In genomic region chr3:77530870-77531269, GRCh38 we compare ENCODE assay signal across 21 cellular contexts.
DNase-seq lines count a peak whose midpoint lies in the region; ATAC-seq and TF ChIP-seq lines count a peak whose summit lies in the region.
"Had no signal": no experiment of that assay in that cellular context is flagged by ENCODE, and none has a peak within 500 bp of the region (broad histone marks: within the 10 kb centered on the region; RNA-seq: fewer than 3 reads in every experiment).

No MANE protein-coding gene starts in this region.

- TF ChIP-seq CTCF in HFF-Myc (IDR thresholded peaks at IDR 0.05; ENCODE audit: low read depth, low read length, missing control alignments) (no peak), chondrocyte (IDR thresholded peaks at IDR 0.05) (no peak)

- H3K4me1 Mint-ChIP-seq in chondrocyte (ENCODE audit: low read depth): peaks cover 19% of the 10 kb centered on the region
- H3K4me1 Mint-ChIP-seq: activated B cell treated with CpG ODN at 0.5 μM for 24 hours, memory B cell had no signal

- no peaks in the 10 kb centered on the region for H3K27me3 Mint-ChIP-seq in chondrocyte (ENCODE audit: low read depth)
- H3K27me3 Mint-ChIP-seq: activated B cell treated with CpG ODN at 0.5 μM for 24 hours, memory B cell had no signal

- H3K9me3 Mint-ChIP-seq in chondrocyte (ENCODE audit: low read depth): peaks cover 10% of the 10 kb centered on the region

- H3K4me3 ChIP-seq in HFF-Myc (replicated peaks; ENCODE audit: low read depth, low read length): no peak overlapping the region
- H3K4me3 ChIP-seq: BLaER1 treated with 17β-estradiol and CSF1 and Interleukin-3, amounts not matched to agents 10 nM and 100 nM; body of pancreas; transverse colon had no signal

- no peak for ATAC-seq in HG03439 (IDR thresholded peaks at IDR 0.05; ENCODE audit: unreplicated experiment)
- ATAC-seq: body of pancreas, right cardiac atrium had no signal

- H3K36me3 Mint-ChIP-seq in chondrocyte (ENCODE audit: low read depth): no peaks in the 10 kb centered on the region
- H3K36me3 Mint-ChIP-seq: memory B cell had no signal

- no peak overlapping the region for H3K4me3 Mint-ChIP-seq in chondrocyte (ENCODE audit: unreplicated experiment)
- H3K4me3 Mint-ChIP-seq: activated B cell treated with CpG ODN at 0.5 μM for 24 hours, memory B cell had no signal

- peak; percentile 37 for DNase-seq in AG20443 (ENCODE audit: low spot score)
- DNase-seq in HFF-Myc (ENCODE audit: extremely low read depth, low read depth): peak; percentile 69
- DNase-seq in chondrocyte (ENCODE audit: low spot score): no peak
- DNase-seq in occipital lobe (lab: John Stamatoyannopoulos, UW): peak; percentile 10
- no peak for DNase-seq in GM19240 (ENCODE audit: insufficient read length, low spot score)
- no peak for DNase-seq in stimulated activated CD4-positive, alpha-beta T cell treated with anti-CD3 and anti-CD28 coated beads, Interleukin-2, amount 100 ng/mL, for 48 hours
- DNase-seq in activated CD8-positive, alpha-beta memory T cell treated with anti-CD3 and anti-CD28 coated beads for 24 hours: no peak
- DNase-seq: activated B cell treated with CpG ODN at 0.5 μM for 24 hours; activated naive CD4-positive, alpha-beta T cell; body of pancreas; DMS79; KG1; NCI-H1105 treated with DMSO at 0.1 percent for 48 hours; NCI-H526 treated with DMSO at 0.1 percent for 48 hours; right cardiac atrium; stimulated activated CD8-positive, alpha-beta memory T cell treated with anti-CD3 and anti-CD28 coated beads, Interleukin-4, amount 100 ng/mL, for 48 hours; T-helper 1 cell; transverse colon had no signal

- H3K27ac Mint-ChIP-seq in chondrocyte (ENCODE audit: unreplicated experiment): peak overlapping the region; percentile 39
- H3K27ac Mint-ChIP-seq: activated B cell treated with CpG ODN at 0.5 μM for 24 hours, memory B cell had no signal

Comparison
In these comparisons a context has a peak if more than half of its experiments do, and no peak if none do; other contexts are left out.
1. DNase-seq: peak in AG20443 (single experiment), HFF-Myc (single experiment) and occipital lobe (single experiment); none in chondrocyte (single experiment), GM19240 (single experiment), stimulated activated CD4-positive, alpha-beta T cell treated with anti-CD3 and anti-CD28 coated beads, Interleukin-2, amount 100 ng/mL, for 48 hours (0 of 2) and activated CD8-positive, alpha-beta memory T cell treated with anti-CD3 and anti-CD28 coated beads for 24 hours (single experiment).